ENCODE assay signal across 11 cellular contexts in the genomic region with DNA sequence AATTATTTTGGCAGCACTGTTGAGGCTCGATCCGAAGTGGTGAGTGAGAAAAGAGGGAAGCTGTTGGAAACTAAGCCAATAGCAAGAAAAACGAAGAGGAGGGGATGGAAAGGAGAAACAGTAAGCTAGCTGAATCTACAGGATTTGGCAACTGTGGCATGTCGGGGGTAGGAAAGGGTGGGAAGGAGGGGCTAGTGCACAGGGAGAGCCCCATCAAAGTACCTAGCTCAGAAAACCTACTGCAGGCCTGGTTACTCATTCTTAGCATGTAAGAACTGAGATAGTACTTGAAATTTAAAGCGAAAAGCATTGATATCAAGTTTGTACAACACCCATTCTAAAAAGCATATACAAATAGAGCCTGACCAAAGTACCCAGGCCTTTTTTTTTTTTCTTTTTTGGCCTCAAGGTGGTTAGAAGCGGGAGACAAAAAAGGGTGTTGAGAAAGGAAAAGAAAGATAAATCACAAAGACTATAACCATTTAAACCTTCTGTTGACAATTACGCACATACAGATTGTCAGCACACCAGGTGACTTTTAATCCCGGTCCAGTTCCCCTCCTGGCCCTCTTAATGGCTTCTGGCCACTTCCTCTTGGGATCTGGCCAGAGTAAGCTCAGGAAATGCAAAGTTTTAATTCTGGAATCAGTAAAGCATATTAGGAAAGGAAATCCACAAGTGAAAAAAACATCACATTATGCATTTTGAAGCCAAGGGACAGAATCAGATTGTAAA. TPM values are rescaled to one million over a fixed set of nuclear protein-coding genes. Genes with fewer than 3 reads are reported as not detected.
DNase-seq lines count a peak whose midpoint lies in the region; ATAC-seq and TF ChIP-seq lines count a peak whose summit lies in the region.
"Had no signal": no experiment of that assay in that cellular context is flagged by ENCODE, and none has a peak within 500 bp of the region (broad histone marks: within the 10 kb centered on the region; RNA-seq: fewer than 3 reads in every experiment).

No MANE protein-coding gene starts in this region.

- intact Hi-C loops in PC-9 (cut with micrococcal nuclease; ENCODE audit: unreplicated experiment): loop anchor here (2.0 kb wide), 2 partner anchors 29 to 49 kb away; no protein-coding TSS in a partner anchor

- peak; percentile 50 for ATAC-seq in GM23338
- peak; percentile 38 for ATAC-seq in esophagus mucosa
- ATAC-seq in GM18867 (IDR thresholded peaks at IDR 0.05; ENCODE audit: unreplicated experiment): no peak
- ATAC-seq in GM21825 (IDR thresholded peaks at IDR 0.05; ENCODE audit: unreplicated experiment): no peak

- no peak for TF ChIP-seq CTCF in GM23338 (conservative IDR thresholded peaks at IDR 0.05; ENCODE audit: low read depth in 2 of 2)
- no peak for TF ChIP-seq CTCF in PC-9 (conservative IDR thresholded peaks at IDR 0.05)
- no peak for TF ChIP-seq CTCF in neural progenitor cell (IDR thresholded peaks at IDR 0.05)

- no peak overlapping the region for H3K9ac ChIP-seq in neural progenitor cell

- no peak overlapping the region for H3K4me3 ChIP-seq in GM23338
- H3K4me3 ChIP-seq in PC-9: peak overlapping the region; percentile 33; the same call in 1 of the 2 replicates
- no peak overlapping the region for H3K4me3 ChIP-seq in neural progenitor cell

- H3K79me2 ChIP-seq in GM23338 (replicated peaks; ENCODE audit: insufficient read depth): no peaks in the 10 kb centered on the region
- H3K79me2 ChIP-seq in PC-9 (ENCODE audit: low read depth): no peaks in the 10 kb centered on the region
- H3K79me2 ChIP-seq in neural progenitor cell (ENCODE audit: low read depth): peaks cover 7% of the 10 kb centered on the region

- H3K9me3 Mint-ChIP-seq in GM23338 (no peaks in the 10 kb centered on the region), neural progenitor cell (peaks cover 6% of the 10 kb centered on the region)

- peak; percentile 42 for DNase-seq in GM23338 (ENCODE audit: low spot score)
- DNase-seq in PC-9: no peak
- DNase-seq in neural progenitor cell (ENCODE audit: low spot score): no peak
- no peak for DNase-seq in HuH-7.5 (ENCODE audit: low spot score)
- DNase-seq in retina: no peak
- DNase-seq: effector CD4-positive, alpha-beta T cell; NCI-H526 treated with DMSO at 0.1 percent for 48 hours had no signal

- peaks cover 57% of the 10 kb centered on the region for H3K4me1 ChIP-seq in GM23338 (ENCODE audit: insufficient read depth)
- H3K4me1 ChIP-seq in PC-9 (replicated peaks; ENCODE audit: insufficient read depth): peaks cover 61% of the 10 kb centered on the region
- H3K4me1 ChIP-seq in neural progenitor cell: peaks cover 25% of the 10 kb centered on the region

- H3K27ac Mint-ChIP-seq in GM23338 (peak overlapping the region; percentile 86), neural progenitor cell (no peak overlapping the region)

- H2AFZ ChIP-seq in GM23338 (no peak overlapping the region), PC-9 (no peak overlapping the region), neural progenitor cell (replicated peaks) (no peak overlapping the region)

- POLR2A ChIA-PET in PC-9 (lab: Charles Lee; ENCODE audit: unreplicated experiment): interaction anchor here (0.5 to 0.8 kb wide), 7 partner anchors 10 to 890 kb away, joined by 4 to 11 read pairs (median 5); partner anchors contain the start of gene SLC16A1

- H3K4me3 Mint-ChIP-seq in GM23338: peak overlapping the region; percentile 20; the same call in 2 of the 3 replicates
- H3K4me3 Mint-ChIP-seq in neural progenitor cell: no peak overlapping the region
- H3K4me3 Mint-ChIP-seq: neural crest cell had no signal

- H3K27me3 ChIP-seq in GM23338 (ENCODE audit: insufficient read depth) (no peaks in the 10 kb centered on the region), PC-9 (ENCODE audit: insufficient read depth, low read depth) (no peaks in the 10 kb centered on the region), neural progenitor cell (no peaks in the 10 kb centered on the region)

- H3F3A ChIP-seq in GM23338 (replicated peaks; ENCODE audit: low read depth) (peaks cover 12% of the 10 kb centered on the region), PC-9 (ENCODE audit: insufficient read depth, low read depth) (peaks cover 62% of the 10 kb centered on the region), neural progenitor cell (ENCODE audit: low read depth) (peaks cover 54% of the 10 kb centered on the region)

- CTCF ChIA-PET in PC-9 (lab: Charles Lee): interaction anchor here (0.6 to 1.4 kb wide), 4 partner anchors 86 to 1441 kb away, joined by 3 to 11 read pairs (median 5); partner anchors contain the start of gene LRIG2

- H3K9me3 ChIP-seq in PC-9 (ENCODE audit: insufficient read depth, low read depth) (0 out of 2 replicates have a peak, but pooled peaks cover 4% of the 10 kb centered on the region), neural progenitor cell (ENCODE audit: low read depth) (no peaks in the 10 kb centered on the region)

- H3K4me1 Mint-ChIP-seq in GM23338: peaks cover 56% of the 10 kb centered on the region
- peaks cover 5% of the 10 kb centered on the region for H3K4me1 Mint-ChIP-seq in neural progenitor cell

- H4K20me1 ChIP-seq in GM23338 (replicated peaks; ENCODE audit: insufficient read depth): no peaks in the 10 kb centered on the region
- H4K20me1 ChIP-seq in PC-9 (ENCODE audit: insufficient read depth): no peaks in the 10 kb centered on the region
- no peaks in the 10 kb centered on the region for H4K20me1 ChIP-seq in neural progenitor cell (ENCODE audit: low read depth)

- H3K27ac ChIP-seq in GM23338 (ENCODE audit: low read depth) (peak overlapping the region; percentile 74), PC-9 (peak overlapping the region; percentile 84), neural progenitor cell (peak overlapping the region; percentile 34)

- H3K27me3 Mint-ChIP-seq in GM23338 (ENCODE audit: insufficient read depth, low read depth, poor library complexity) (peaks cover 20% of the 10 kb centered on the region), neural progenitor cell (ENCODE audit: insufficient read depth, low read depth) (peaks cover 4% of the 10 kb centered on the region)

- H3K36me3 Mint-ChIP-seq in GM23338 (ENCODE audit: low read depth) (peaks cover 14% of the 10 kb centered on the region; the same call in 2 of the 3 replicates), neural progenitor cell (peaks cover 18% of the 10 kb centered on the region)

- H3K4me2 ChIP-seq in GM23338: peak overlapping the region; percentile 18
- peak overlapping the region; percentile 67 for H3K4me2 ChIP-seq in PC-9
- no peak overlapping the region for H3K4me2 ChIP-seq in neural progenitor cell

- H3K36me3 ChIP-seq in GM23338 (ENCODE audit: insufficient read depth): no peaks in the 10 kb centered on the region; the same call in 1 of the 2 replicates
- H3K36me3 ChIP-seq in PC-9 (ENCODE audit: low read depth): peaks cover 8% of the 10 kb centered on the region; the same call in 1 of the 2 replicates
- peaks cover 2% of the 10 kb centered on the region for H3K36me3 ChIP-seq in neural progenitor cell

- H3K9me2 ChIP-seq in GM23338 (ENCODE audit: insufficient read depth): no peaks in the 10 kb centered on the region
- H3K9me2 ChIP-seq in PC-9 (ENCODE audit: insufficient read depth): no peaks in the 10 kb centered on the region

- TSS peak; percentile 86 for BruUV-seq in PC-9 (replicated peaks; lab: Mats Ljungman, UMichigan)

TF ChIP-seq in GM23338, 12 proteins besides CTCF, POLR2A, EP300 and RAD21 (continues in another document):
- TF ChIP-seq, protein P1, sequence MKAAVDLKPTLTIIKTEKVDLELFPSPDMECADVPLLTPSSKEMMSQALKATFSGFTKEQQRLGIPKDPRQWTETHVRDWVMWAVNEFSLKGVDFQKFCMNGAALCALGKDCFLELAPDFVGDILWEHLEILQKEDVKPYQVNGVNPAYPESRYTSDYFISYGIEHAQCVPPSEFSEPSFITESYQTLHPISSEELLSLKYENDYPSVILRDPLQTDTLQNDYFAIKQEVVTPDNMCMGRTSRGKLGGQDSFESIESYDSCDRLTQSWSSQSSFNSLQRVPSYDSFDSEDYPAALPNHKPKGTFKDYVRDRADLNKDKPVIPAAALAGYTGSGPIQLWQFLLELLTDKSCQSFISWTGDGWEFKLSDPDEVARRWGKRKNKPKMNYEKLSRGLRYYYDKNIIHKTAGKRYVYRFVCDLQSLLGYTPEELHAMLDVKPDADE (IDR thresholded peaks at IDR 0.05): no peak
- TF ChIP-seq EZH2 (IDR thresholded peaks at IDR 0.05; ENCODE audit: low read depth, unreplicated experiment) (no peak), ZNF114 (CRISPR knock-in tag; IDR thresholded peaks at IDR 0.05) (no peak), REST (IDR thresholded peaks at IDR 0.05; ENCODE audit: unreplicated experiment) (no peak), POLR2AphosphoS5 (IDR thresholded peaks at IDR 0.05; ENCODE audit: low read depth) (no peak; the same call in 1 of the 2 replicates), STAT1 (IDR thresholded peaks at IDR 0.05; ENCODE audit: unreplicated experiment) (no peak)

RNA-seq across cellular contexts. Expression of gene SLC16A1, which starts 50.4 kb away (rescaled TPM):
- 559 and 593 TPM in 2 replicates for total RNA-seq in GM23338 (2014; rRNA removed; shearing (Covaris generic))
- polyA plus RNA-seq in GM23338 (2016; fragmentation: Nextera tagmentation; extraction: Ambion mirVana): 218 and 231 TPM in 2 replicates
- total RNA-seq in PC-9 (2021) (52.9 and 74.6 TPM in 2 replicates), esophagus mucosa (54.8 TPM), neural progenitor cell (ENCODE audit: low replicate concordance) (136 and 149 TPM in 2 replicates)

Comparison
In these comparisons a context has a peak if more than half of its experiments do, and no peak if none do; other contexts are left out.
1. ATAC-seq: peak in GM23338 (single experiment) and esophagus mucosa (single experiment); none in GM18867 (single experiment) and GM21825 (single experiment).
2. H3K27ac ChIP-seq: peak in every context shown above with its lines; median percentile 84 in PC-9; 74 in GM23338; 34 in neural progenitor cell.